In genomic region chr17:35183332-35183731, GRCh38 we compare ENCODE assay signal across 25 cellular contexts. TPM values are rescaled to one million over a fixed set of nuclear protein-coding genes. Genes with fewer than 3 reads are reported as not detected.
DNase-seq lines count a peak whose midpoint lies in the region; ATAC-seq, FAIRE-seq and TF ChIP-seq lines count a peak whose summit lies in the region.
"Had no signal": no experiment of that assay in that cellular context is flagged by ENCODE, and none has a peak within 500 bp of the region (broad histone marks: within the 10 kb centered on the region; RNA-seq: fewer than 3 reads in every experiment).

No MANE protein-coding gene starts in this region.

- DNase-seq in activated CD4-positive, alpha-beta T cell treated with anti-CD3 and anti-CD28 coated beads for 36 hours = peak; percentile 45
- DNase-seq in activated CD4-positive, alpha-beta T cell treated with anti-CD3 and anti-CD28 coated beads, Interleukin-2, amount 10 ng/mL, durations not matched to agents 7 days and 5 days = no peak
- DNase-seq in GM12878 (ENCODE audit: low read depth, low spot score) = no peak
- DNase-seq in stimulated activated effector memory CD8-positive, alpha-beta T cell treated with anti-CD3 and anti-CD28 coated beads, Interleukin-12 subunit alpha, Interleukin-12 subunit beta, amount 100 ng/mL, for 72 hours (ENCODE audit: low spot score in 2 of 2) = no peak
- DNase-seq in esophagus muscularis mucosa (ENCODE audit: extremely low spot score) = no peak
- DNase-seq in left ventricle myocardium inferior = no peak
- DNase-seq in NOMO-1 (lab: John Stamatoyannopoulos, UW; ENCODE audit: unreplicated experiment in 2 of 2) = no peak
- DNase-seq: 8988T; CD8-positive, alpha-beta memory T cell; DMS79 treated with DMSO at 0.1 percent for 48 hours; MV-4-11; NCI-H1417 treated with DMSO at 0.1 percent for 48 hours; NCI-H1930; NCI-H2171 treated with DMSO at 0.1 percent for 48 hours; NCI-H446 treated with DMSO at 0.1 percent for 48 hours; PC-3 had no signal

- H4K20me1 ChIP-seq in GM12878 (ENCODE audit: control insufficient read depth, insufficient read depth) = no peaks in the 10 kb centered on the region

- H3K36me3 Mint-ChIP-seq in activated CD4-positive, alpha-beta T cell treated with anti-CD3 and anti-CD28 coated beads for 36 hours (ENCODE audit: low read depth) = no peaks in the 10 kb centered on the region
- peaks cover 10% of the 10 kb centered on the region for H3K36me3 Mint-ChIP-seq in activated CD4-positive, alpha-beta T cell treated with anti-CD3 and anti-CD28 coated beads, Interleukin-2, amount 10 ng/mL, durations not matched to agents 7 days and 5 days (ENCODE audit: low read depth)
- no peaks in the 10 kb centered on the region for H3K36me3 Mint-ChIP-seq in stimulated activated effector memory CD8-positive, alpha-beta T cell treated with anti-CD3 and anti-CD28 coated beads, Interleukin-12 subunit alpha, Interleukin-12 subunit beta, amount 100 ng/mL, for 72 hours
- H3K36me3 Mint-ChIP-seq: CD8-positive, alpha-beta memory T cell had no signal

- TF ChIP-seq EP300 in GM12878 (IDR thresholded peaks at IDR 0.05; ENCODE audit: borderline replicate concordance in 1 of 2, control insufficient read depth in 1 of 2, low read depth in 2 of 2, low read length in 2 of 2) (no peak), esophagus muscularis mucosa (IDR thresholded peaks at IDR 0.05) (no peak)

- H3K36me3 ChIP-seq in HEK293 (ENCODE audit: control insufficient read depth in 2 of 2, insufficient read depth in 1 of 2, low read length in 2 of 2) = no peaks in the 10 kb centered on the region
- no peaks in the 10 kb centered on the region for H3K36me3 ChIP-seq in GM12878 (ENCODE audit: control insufficient read depth in 2 of 2, insufficient read depth in 2 of 2, low read length in 1 of 2)
- peaks cover 0 to 82% (median 0%) of the 10 kb centered on the region in 4 donors for H3K36me3 ChIP-seq in esophagus muscularis mucosa
- peaks cover 52% of the 10 kb centered on the region for H3K36me3 ChIP-seq in left ventricle myocardium inferior

- peak; percentile 52 for ATAC-seq in activated CD4-positive, alpha-beta T cell treated with anti-CD3 and anti-CD28 coated beads for 36 hours
- peak; percentile 50 for ATAC-seq in GM12878
- peak; percentile 61 for ATAC-seq in stimulated activated effector memory CD8-positive, alpha-beta T cell treated with anti-CD3 and anti-CD28 coated beads, Interleukin-12 subunit alpha, Interleukin-12 subunit beta, amount 100 ng/mL, for 72 hours
- ATAC-seq: GM23338, K562, PC-3 had no signal

- H3K9me3 ChIP-seq in HEK293 (ENCODE audit: control insufficient read depth, insufficient read depth, low read depth, low read length) (no peaks in the 10 kb centered on the region), GM12878 (replicated peaks; ENCODE audit: control insufficient read depth, insufficient read depth, low read length) (no peaks in the 10 kb centered on the region), esophagus muscularis mucosa (no peaks in the 10 kb centered on the region), left ventricle myocardium inferior (replicated peaks) (no peaks in the 10 kb centered on the region)

- SMC1A ChIA-PET in GM12878 (lab: Charles Lee; ENCODE audit: uncharacterized antibody, unreplicated experiment) = interaction anchor here (1.1 to 1.4 kb wide), 2 partner anchors 43 to 55 kb away, joined by 3 read pairs; no protein-coding TSS in a partner anchor

- peaks cover 52% of the 10 kb centered on the region for H3K4me1 Mint-ChIP-seq in activated CD4-positive, alpha-beta T cell treated with anti-CD3 and anti-CD28 coated beads for 36 hours
- H3K4me1 Mint-ChIP-seq in activated CD4-positive, alpha-beta T cell treated with anti-CD3 and anti-CD28 coated beads, Interleukin-2, amount 10 ng/mL, durations not matched to agents 7 days and 5 days = peaks cover 41% of the 10 kb centered on the region
- peaks cover 32% of the 10 kb centered on the region for H3K4me1 Mint-ChIP-seq in stimulated activated effector memory CD8-positive, alpha-beta T cell treated with anti-CD3 and anti-CD28 coated beads, Interleukin-12 subunit alpha, Interleukin-12 subunit beta, amount 100 ng/mL, for 72 hours
- H3K4me1 Mint-ChIP-seq: GM23338 had no signal

- no peak for FAIRE-seq in GM12878 (lab: Jason Lieb, UNC)
- FAIRE-seq: D721Med, G401.6, GM12891, GM18507, K562 had no signal

- BruUV-seq in GM12878 (replicated peaks; lab: Mats Ljungman, UMichigan) = no TSS peak

- H3K4me3 ChIP-seq in HEK293 (ENCODE audit: low read depth, low read length) (no peak overlapping the region), GM12878 (no peak overlapping the region), esophagus muscularis mucosa (no peak overlapping the region), left ventricle myocardium inferior (no peak overlapping the region)
- H3K4me3 ChIP-seq: GM23338, K562 had no signal

- no peak for TF ChIP-seq RAD21 in GM12878 (IDR thresholded peaks at IDR 0.05; ENCODE audit: insufficient read depth, low read depth, low read length)

- TF ChIP-seq CTCF in HEK293 (tag by site-specific recombination; IDR thresholded peaks at IDR 0.05) (no peak), GM12878 (IDR thresholded peaks at IDR 0.05 in 2 of 3, conservative IDR thresholded peaks at IDR 0.05 in 1 of 3; ENCODE audit: control insufficient read depth in 2 of 3, extremely low read depth in 1 of 3, insufficient read depth in 1 of 3, low read depth in 3 of 3, low read length in 3 of 3) (no peak), esophagus muscularis mucosa (IDR thresholded peaks at IDR 0.05) (no peak), left ventricle myocardium inferior (IDR thresholded peaks at IDR 0.05; ENCODE audit: borderline replicate concordance) (no peak)

- no peak overlapping the region for H3K9ac ChIP-seq in GM12878 (ENCODE audit: control insufficient read depth, insufficient read depth, low read length)

- in situ Hi-C loops in GM12878 (cut with MboI) = no loop called here

- RAD21 ChIA-PET in GM12878 (lab: Charles Lee; ENCODE audit: unreplicated experiment) = no interaction called here

- H3K4me3 Mint-ChIP-seq in activated CD4-positive, alpha-beta T cell treated with anti-CD3 and anti-CD28 coated beads for 36 hours = no peak overlapping the region
- no peak overlapping the region for H3K4me3 Mint-ChIP-seq in activated CD4-positive, alpha-beta T cell treated with anti-CD3 and anti-CD28 coated beads, Interleukin-2, amount 10 ng/mL, durations not matched to agents 7 days and 5 days
- no peak overlapping the region for H3K4me3 Mint-ChIP-seq in stimulated activated effector memory CD8-positive, alpha-beta T cell treated with anti-CD3 and anti-CD28 coated beads, Interleukin-12 subunit alpha, Interleukin-12 subunit beta, amount 100 ng/mL, for 72 hours
- H3K4me3 Mint-ChIP-seq: CD8-positive, alpha-beta memory T cell; GM23338 had no signal

- H3K4me2 ChIP-seq in GM12878 (ENCODE audit: control insufficient read depth, insufficient read depth) = no peak overlapping the region
- H3K4me2 ChIP-seq: GM23338 had no signal

- POLR2A ChIA-PET in activated CD4-positive, alpha-beta T cell treated with anti-CD3 and anti-CD28 coated beads for 36 hours (lab: Charles Lee) = no interaction called here
- POLR2A ChIA-PET in activated CD4-positive, alpha-beta T cell treated with anti-CD3 and anti-CD28 coated beads, Interleukin-2, amount 10 ng/mL, durations not matched to agents 7 days and 5 days (lab: Charles Lee) = interaction anchor here (1.0 kb wide), 1 partner anchor 60 kb away, joined by 3 read pairs; the partner anchor contains the start of gene SLFN5
- POLR2A ChIA-PET in HEK293 (lab: Yijun Ruan, JAX) = no interaction called here
- POLR2A ChIA-PET in GM12878 (lab: Charles Lee) = no interaction called here

- CTCF ChIA-PET in activated CD4-positive, alpha-beta T cell treated with anti-CD3 and anti-CD28 coated beads for 36 hours (lab: Charles Lee) = interaction anchor here (0.7 to 1.1 kb wide), 6 partner anchors 15 to 205 kb away, joined by 3 to 4 read pairs (median 4); no protein-coding TSS in a partner anchor
- CTCF ChIA-PET in activated CD4-positive, alpha-beta T cell treated with anti-CD3 and anti-CD28 coated beads, Interleukin-2, amount 10 ng/mL, durations not matched to agents 7 days and 5 days (lab: Charles Lee) = interaction anchor here (0.9 to 1.3 kb wide), 2 partner anchors 28 to 50 kb away, joined by 3 read pairs; no protein-coding TSS in a partner anchor
- CTCF ChIA-PET in HEK293 (lab: Yijun Ruan, JAX) (interaction anchor here (1.3 kb wide), 1 partner anchor 350 kb away, joined by 3 read pairs; no protein-coding TSS in a partner anchor), GM12878 (lab: Yijun Ruan, JAX) (no interaction called here)

- H2AFZ ChIP-seq in GM12878 (ENCODE audit: control insufficient read depth, low read depth, low read length) = no peak overlapping the region
- H2AFZ ChIP-seq: GM23338 had no signal

- H3K27ac Mint-ChIP-seq in activated CD4-positive, alpha-beta T cell treated with anti-CD3 and anti-CD28 coated beads for 36 hours = no peak overlapping the region
- no peak overlapping the region for H3K27ac Mint-ChIP-seq in activated CD4-positive, alpha-beta T cell treated with anti-CD3 and anti-CD28 coated beads, Interleukin-2, amount 10 ng/mL, durations not matched to agents 7 days and 5 days
- no peak overlapping the region for H3K27ac Mint-ChIP-seq in stimulated activated effector memory CD8-positive, alpha-beta T cell treated with anti-CD3 and anti-CD28 coated beads, Interleukin-12 subunit alpha, Interleukin-12 subunit beta, amount 100 ng/mL, for 72 hours
- H3K27ac Mint-ChIP-seq: GM23338 had no signal

- no peaks in the 10 kb centered on the region for H3K27me3 Mint-ChIP-seq in activated CD4-positive, alpha-beta T cell treated with anti-CD3 and anti-CD28 coated beads for 36 hours
- H3K27me3 Mint-ChIP-seq in activated CD4-positive, alpha-beta T cell treated with anti-CD3 and anti-CD28 coated beads, Interleukin-2, amount 10 ng/mL, durations not matched to agents 7 days and 5 days = no peaks in the 10 kb centered on the region
- H3K27me3 Mint-ChIP-seq: CD8-positive, alpha-beta memory T cell had no signal

- WGBS in GM12878 (ENCODE audit: insufficient coverage, insufficient replicate concordance, low lambda C conversion rate, missing lambda C conversion rate) = 0% methylated on average over 6 of the region's 6 CpGs
- WGBS in esophagus muscularis mucosa = 74% methylated on average over 5 of the region's 6 CpGs

- H3K27me3 ChIP-seq in GM12878 (replicated peaks in 1 of 2; ENCODE audit: control insufficient read depth in 2 of 2, insufficient read depth in 2 of 2, low read length in 1 of 2) = no peaks in the 10 kb centered on the region; a peak in 1 of 4 replicates
- peaks cover 0 to 7% (median 0%) of the 10 kb centered on the region in 4 donors for H3K27me3 ChIP-seq in esophagus muscularis mucosa
- H3K27me3 ChIP-seq in left ventricle myocardium inferior (ENCODE audit: low read depth) = no peaks in the 10 kb centered on the region

- no peaks in the 10 kb centered on the region for H3K79me2 ChIP-seq in GM12878 (ENCODE audit: control insufficient read depth, insufficient read depth, low read length)

- H3K4me1 ChIP-seq in HEK293 (ENCODE audit: control insufficient read depth, insufficient read depth, low read length) (no peaks in the 10 kb centered on the region), GM12878 (ENCODE audit: control insufficient read depth, insufficient read depth, low read length) (no peaks in the 10 kb centered on the region), esophagus muscularis mucosa (no peaks in the 10 kb centered on the region), left ventricle myocardium inferior (no peaks in the 10 kb centered on the region)

- H3K9me3 Mint-ChIP-seq in activated CD4-positive, alpha-beta T cell treated with anti-CD3 and anti-CD28 coated beads for 36 hours (ENCODE audit: low read depth) = no peaks in the 10 kb centered on the region
- H3K9me3 Mint-ChIP-seq in activated CD4-positive, alpha-beta T cell treated with anti-CD3 and anti-CD28 coated beads, Interleukin-2, amount 10 ng/mL, durations not matched to agents 7 days and 5 days = peaks cover 3% of the 10 kb centered on the region
- no peaks in the 10 kb centered on the region for H3K9me3 Mint-ChIP-seq in stimulated activated effector memory CD8-positive, alpha-beta T cell treated with anti-CD3 and anti-CD28 coated beads, Interleukin-12 subunit alpha, Interleukin-12 subunit beta, amount 100 ng/mL, for 72 hours
- H3K9me3 Mint-ChIP-seq: CD8-positive, alpha-beta memory T cell had no signal

- TF ChIP-seq POLR2A in GM12878 (IDR thresholded peaks at IDR 0.05; ENCODE audit: low read depth, low read length) (no peak), esophagus muscularis mucosa (IDR thresholded peaks at IDR 0.05; ENCODE audit: low read depth) (no peak)

- intact Hi-C loops in activated CD4-positive, alpha-beta T cell treated with anti-CD3 and anti-CD28 coated beads for 36 hours (cut with DNase I, micrococcal nuclease) = no loop called here
- intact Hi-C loops in GM12878 (cut with micrococcal nuclease; ENCODE audit: unreplicated experiment) = no loop called here
- intact Hi-C loops in esophagus muscularis mucosa (cut with DNase I) = no loop called here
- intact Hi-C loops in left ventricle myocardium inferior (cut with micrococcal nuclease) = no loop called here

- no peak overlapping the region for H3K27ac ChIP-seq in HEK293 (ENCODE audit: extremely low read depth, low read depth, low read length)
- H3K27ac ChIP-seq in GM12878 (ENCODE audit: control insufficient read depth, insufficient read depth) = no peak overlapping the region
- H3K27ac ChIP-seq in esophagus muscularis mucosa (replicated peaks in 1 of 4) = no peak overlapping the region
- H3K27ac ChIP-seq in left ventricle myocardium inferior (replicated peaks) = no peak overlapping the region
- H3K27ac ChIP-seq: RWPE1 had no signal

RNA-seq across cellular contexts. Expression of gene SLC35G3, which starts 10.9 kb away (rescaled TPM):
- total RNA-seq in activated CD4-positive, alpha-beta T cell treated with anti-CD3 and anti-CD28 coated beads for 36 hours = not detected
- not detected for total RNA-seq in activated CD4-positive, alpha-beta T cell treated with anti-CD3 and anti-CD28 coated beads, Interleukin-2, amount 10 ng/mL, durations not matched to agents 7 days and 5 days
- total RNA-seq in GM12878 (2013; cell fraction: nucleolus; rRNA removed) = not detected in 2 replicates
- total RNA-seq in GM12878 (2014; rRNA removed) = not detected in 2 replicates
- total RNA-seq in GM12878 (2014; rRNA removed; fragmentation: Illumina TruSeq; extraction: Trizol) = not detected in 2 replicates
- not detected in 2 replicates for total RNA-seq in GM12878 (2021)
- not detected for polyA plus RNA-seq in GM12878 (2011; ENCODE audit: low read depth)
- not detected in 2 replicates for polyA plus RNA-seq in GM12878 (2011; rRNA removed)
- not detected in 2 replicates for polyA plus RNA-seq in GM12878 (2011; cell fraction: cytosol; rRNA removed)
- polyA plus RNA-seq in GM12878 (2011; cell fraction: nucleus; rRNA removed) = not detected in 2 replicates
- not detected in 2 replicates for polyA plus RNA-seq in GM12878 (2012)
- not detected in 2 replicates for polyA plus RNA-seq in GM12878 (2014; fragmentation: Illumina TruSeq; extraction: Trizol)
- polyA plus RNA-seq in GM12878 (2014; fragmentation: Nextera tagmentation; extraction: Ambion mirVana) = not detected
- not detected in 2 replicates for polyA plus RNA-seq in GM12878 (2014; rRNA removed)
- polyA plus RNA-seq in GM12878 (2016; fragmentation: Nextera tagmentation; extraction: Ambion mirVana) = not detected
- polyA minus RNA-seq in GM12878 (2011; rRNA and poly(A)+ RNA removed) = not detected in 2 replicates
- polyA minus RNA-seq in GM12878 (2011; cell fraction: cytosol; rRNA and poly(A)+ RNA removed) = not detected in 2 replicates
- polyA minus RNA-seq in GM12878 (2011; cell fraction: nucleus; rRNA and poly(A)+ RNA removed) = not detected in 2 replicates
- not detected for total RNA-seq in esophagus muscularis mucosa
- total RNA-seq in left ventricle myocardium inferior = not detected
- total RNA-seq: CD8-positive, alpha-beta memory T cell; GM23338; K562; PC-3 had no signal
- polyA plus RNA-seq: BJ; CD8-positive, alpha-beta memory T cell; GM23338; K562 had no signal

RNA-seq across cellular contexts. Expression of gene UNC45B, which starts 35.7 kb away (rescaled TPM):
- total RNA-seq in activated CD4-positive, alpha-beta T cell treated with anti-CD3 and anti-CD28 coated beads for 36 hours = under 1 TPM in 1 of 2 experiments, not detected in 1; 0.07 TPM
- under 1 TPM; 0.10 TPM for total RNA-seq in activated CD4-positive, alpha-beta T cell treated with anti-CD3 and anti-CD28 coated beads, Interleukin-2, amount 10 ng/mL, durations not matched to agents 7 days and 5 days
- not detected in 2 replicates for total RNA-seq in GM12878 (2013; cell fraction: nucleolus; rRNA removed)
- total RNA-seq in GM12878 (2014; rRNA removed) = not detected in 2 replicates
- not detected in 2 replicates for total RNA-seq in GM12878 (2014; rRNA removed; fragmentation: Illumina TruSeq; extraction: Trizol)
- total RNA-seq in GM12878 (2021) = not detected in 2 replicates
- polyA plus RNA-seq in GM12878 (2011; ENCODE audit: low read depth) = not detected
- not detected in 2 replicates for polyA plus RNA-seq in GM12878 (2011; rRNA removed)
- polyA plus RNA-seq in GM12878 (2011; cell fraction: cytosol; rRNA removed) = not detected in 2 replicates
- not detected in 2 replicates for polyA plus RNA-seq in GM12878 (2011; cell fraction: nucleus; rRNA removed)
- polyA plus RNA-seq in GM12878 (2012) = not detected in 2 replicates
- not detected in 2 replicates for polyA plus RNA-seq in GM12878 (2014; fragmentation: Illumina TruSeq; extraction: Trizol)
- not detected for polyA plus RNA-seq in GM12878 (2014; fragmentation: Nextera tagmentation; extraction: Ambion mirVana)
- not detected in 2 replicates for polyA plus RNA-seq in GM12878 (2014; rRNA removed)
- under 1 TPM in 1 of 2 experiments, not detected in 1; 0.03 TPM for polyA plus RNA-seq in GM12878 (2016; fragmentation: Nextera tagmentation; extraction: Ambion mirVana)
- polyA minus RNA-seq in GM12878 (2011; rRNA and poly(A)+ RNA removed) = not detected in 2 replicates
- polyA minus RNA-seq in GM12878 (2011; cell fraction: cytosol; rRNA and poly(A)+ RNA removed) = not detected in 2 replicates
- not detected in 2 replicates for polyA minus RNA-seq in GM12878 (2011; cell fraction: nucleus; rRNA and poly(A)+ RNA removed)
- under 1 TPM in 3 of 4 donors, not detected in 1; under 0.01 to 0.23 (median 0.06) TPM for total RNA-seq in esophagus muscularis mucosa
- total RNA-seq in left ventricle myocardium inferior = 205 TPM
- total RNA-seq: CD8-positive, alpha-beta memory T cell; K562; PC-3 had no signal
- polyA plus RNA-seq: BJ, GM23338, K562 had no signal

RNA-seq across cellular contexts. Expression of gene NLE1, which starts 41.2 kb away (rescaled TPM):
- 10 to 100 TPM; 38.1 to 40.6 TPM for total RNA-seq in activated CD4-positive, alpha-beta T cell treated with anti-CD3 and anti-CD28 coated beads for 36 hours
- total RNA-seq in activated CD4-positive, alpha-beta T cell treated with anti-CD3 and anti-CD28 coated beads, Interleukin-2, amount 10 ng/mL, durations not matched to agents 7 days and 5 days = 10 to 100 TPM; 15.7 to 19.7 TPM
- 32.2 and 38.7 TPM in 2 replicates for total RNA-seq in GM12878 (2013; cell fraction: nucleolus; rRNA removed)
- total RNA-seq in GM12878 (2014; rRNA removed) (30.6 and 33.0 TPM in 2 replicates), GM12878 (2014; rRNA removed; fragmentation: Illumina TruSeq; extraction: Trizol) (17.9 and 18.3 TPM in 2 replicates), GM12878 (2021) (33.5 and 39.1 TPM in 2 replicates), esophagus muscularis mucosa (10 to 100 TPM in 3 of 4 donors, 1 to 10 TPM in 1; 9.6 to 16.1 (median 13.8) TPM), left ventricle myocardium inferior (4.2 TPM)
- 6.2 TPM for polyA plus RNA-seq in GM12878 (2011; ENCODE audit: low read depth)
- polyA plus RNA-seq in GM12878 (2011; rRNA removed) (9.8 and 17.3 TPM in 2 replicates), GM12878 (2014; fragmentation: Illumina TruSeq; extraction: Trizol) (8.0 and 13.6 TPM in 2 replicates), GM12878 (2014; fragmentation: Nextera tagmentation; extraction: Ambion mirVana) (1 to 10 TPM; 2.4 to 5.5 TPM), GM12878 (2014; rRNA removed) (27.2 and 33.3 TPM in 2 replicates), GM12878 (2016; fragmentation: Nextera tagmentation; extraction: Ambion mirVana) (10 to 100 TPM; 17.2 to 17.9 TPM)
- 28.5 and 41.6 TPM in 2 replicates for polyA plus RNA-seq in GM12878 (2011; cell fraction: cytosol; rRNA removed)
- polyA plus RNA-seq in GM12878 (2011; cell fraction: nucleus; rRNA removed) = 44.7 and 56.2 TPM in 2 replicates
- 14.8 and 16.9 TPM in 2 replicates for polyA plus RNA-seq in GM12878 (2012)
- polyA minus RNA-seq in GM12878 (2011; rRNA and poly(A)+ RNA removed) = 24.7 and 36.7 TPM in 2 replicates
- 5.9 and 6.2 TPM in 2 replicates for polyA minus RNA-seq in GM12878 (2011; cell fraction: cytosol; rRNA and poly(A)+ RNA removed)
- 18.6 and 28.9 TPM in 2 replicates for polyA minus RNA-seq in GM12878 (2011; cell fraction: nucleus; rRNA and poly(A)+ RNA removed)

RNA-seq across cellular contexts. Expression of gene SLFN5, which starts 59.5 kb away (rescaled TPM):
- 10 to 100 TPM; 28.8 to 29.8 TPM for total RNA-seq in activated CD4-positive, alpha-beta T cell treated with anti-CD3 and anti-CD28 coated beads for 36 hours
- 100 to 1,000 TPM; 199 to 212 TPM for total RNA-seq in activated CD4-positive, alpha-beta T cell treated with anti-CD3 and anti-CD28 coated beads, Interleukin-2, amount 10 ng/mL, durations not matched to agents 7 days and 5 days
- 4.2 and 5.3 TPM in 2 replicates for total RNA-seq in GM12878 (2013; cell fraction: nucleolus; rRNA removed)
- 1.2 and 1.5 TPM in 2 replicates for total RNA-seq in GM12878 (2014; rRNA removed)
- 1.1 and 1.3 TPM in 2 replicates for total RNA-seq in GM12878 (2014; rRNA removed; fragmentation: Illumina TruSeq; extraction: Trizol)
- total RNA-seq in GM12878 (2021) = 2.1 and 2.2 TPM in 2 replicates
- 0.66 TPM for polyA plus RNA-seq in GM12878 (2011; ENCODE audit: low read depth)
- polyA plus RNA-seq in GM12878 (2011; rRNA removed) = 1.7 and 2.2 TPM in 2 replicates
- polyA plus RNA-seq in GM12878 (2011; cell fraction: cytosol; rRNA removed) = 0.69 and 0.72 TPM in 2 replicates
- 0.64 and 0.85 TPM in 2 replicates for polyA plus RNA-seq in GM12878 (2011; cell fraction: nucleus; rRNA removed)
- polyA plus RNA-seq in GM12878 (2012) = 0.85 and 1.2 TPM in 2 replicates
- polyA plus RNA-seq in GM12878 (2014; fragmentation: Illumina TruSeq; extraction: Trizol) = 1.3 and 1.6 TPM in 2 replicates
- polyA plus RNA-seq in GM12878 (2014; fragmentation: Nextera tagmentation; extraction: Ambion mirVana) = under 1 TPM; 0.19 to 0.58 TPM
- polyA plus RNA-seq in GM12878 (2014; rRNA removed) = 0.96 and 1.1 TPM in 2 replicates
- polyA plus RNA-seq in GM12878 (2016; fragmentation: Nextera tagmentation; extraction: Ambion mirVana) = 1 to 10 TPM; 1.4 to 1.8 TPM
- 2.0 and 2.8 TPM in 2 replicates for polyA minus RNA-seq in GM12878 (2011; rRNA and poly(A)+ RNA removed)
- polyA minus RNA-seq in GM12878 (2011; cell fraction: cytosol; rRNA and poly(A)+ RNA removed) = 0.53 and 1.4 TPM in 2 replicates
- polyA minus RNA-seq in GM12878 (2011; cell fraction: nucleus; rRNA and poly(A)+ RNA removed) = 0.36 and 0.57 TPM in 2 replicates
- 10 to 100 TPM; 17.9 to 33.4 (median 26.9) TPM for total RNA-seq in esophagus muscularis mucosa
- 8.6 TPM for total RNA-seq in left ventricle myocardium inferior

Comparison
In these comparisons a context has a peak if more than half of its experiments do, and no peak if none do; other contexts are left out.
1. RNA of gene UNC45B, which starts 35.7 kb away (total RNA-seq): 205 TPM in left ventricle myocardium inferior (single experiment); 0.10 TPM in activated CD4-positive, alpha-beta T cell treated with anti-CD3 and anti-CD28 coated beads, Interleukin-2, amount 10 ng/mL, durations not matched to agents 7 days and 5 days, 0.07 TPM in activated CD4-positive, alpha-beta T cell treated with anti-CD3 and anti-CD28 coated beads for 36 hours, under 0.01 to 0.23 TPM in esophagus muscularis mucosa and not detected in GM12878; every median in the first group is over 100 times any median in the second.
2. Peak in every context shown above with its lines, with median percentiles within 50 percentile points of each other: ATAC-seq.